ENCODE assay signal across 8 cellular contexts in genomic region chr3:156677120-156677479, GRCh38. TPM values are rescaled to one million over a fixed set of nuclear protein-coding genes. Genes with fewer than 3 reads are reported as not detected.
DNase-seq lines count a peak whose midpoint lies in the region; ATAC-seq, FAIRE-seq and TF ChIP-seq lines count a peak whose summit lies in the region.

No MANE protein-coding gene starts in this region.

- H3K79me2 ChIP-seq in PC-3 (ENCODE audit: low read length), result peaks cover 77% of the 10 kb centered on the region
- H3K79me2 ChIP-seq in parathyroid adenoma, result peaks cover 61% of the 10 kb centered on the region

- POLR2A ChIA-PET in PC-3 (lab: Charles Lee; ENCODE audit: unreplicated experiment), result no interaction called here

- no peaks in the 10 kb centered on the region for H3F3A ChIP-seq in PC-3 (ENCODE audit: low read length, unreplicated experiment)

- no peak for FAIRE-seq in bronchial epithelial cell (lab: Jason Lieb, UNC)

- H3K9ac ChIP-seq in PC-3 (ENCODE audit: low read length) (peak overlapping the region; percentile 96), parathyroid adenoma (peak overlapping the region; percentile 5)

- intact Hi-C loops in PC-3 (cut with micrococcal nuclease) (loop anchor here (10.0 kb wide), 1 partner anchor 218 kb away; no protein-coding TSS in a partner anchor), posterior cingulate gyrus (cut with DNase I) (loop anchor here (5.0 kb wide), 1 partner anchor 150 kb away; the partner anchor contains the start of gene LEKR1)

- H2AFZ ChIP-seq in PC-3 (ENCODE audit: low read length) (no peak overlapping the region), parathyroid adenoma (no peak overlapping the region)

- H3K27me3 ChIP-seq in PC-3 (ENCODE audit: low read length) (no peaks in the 10 kb centered on the region), bronchial epithelial cell (ENCODE audit: control insufficient read depth, insufficient read depth, low read length) (no peaks in the 10 kb centered on the region), parathyroid adenoma (ENCODE audit: control insufficient read depth, insufficient read depth, low read length) (no peaks in the 10 kb centered on the region)

- TF ChIP-seq CTCF in GM12864 (IDR thresholded peaks at IDR 0.05; ENCODE audit: low read depth, low read length, missing control alignments) (no peak), PC-3 (conservative IDR thresholded peaks at IDR 0.05; ENCODE audit: low read depth, low read length) (no peak), bronchial epithelial cell (IDR thresholded peaks at IDR 0.05; ENCODE audit: insufficient read depth, low read length, severe bottlenecking) (no peak), parathyroid adenoma (IDR thresholded peaks at IDR 0.05) (no peak)

- H3K36me3 ChIP-seq in PC-3 (ENCODE audit: low read depth, low read length) (peaks cover 52% of the 10 kb centered on the region), bronchial epithelial cell (ENCODE audit: control insufficient read depth, insufficient read depth, low read length) (peaks cover 7% of the 10 kb centered on the region), parathyroid adenoma (ENCODE audit: control insufficient read depth, insufficient read depth, low read length) (peaks cover 4% of the 10 kb centered on the region)

- peak overlapping the region; percentile 84; the same call in 1 of the 2 replicates for H3K4me3 ChIP-seq in GM12864 (ENCODE audit: low read depth, low read length)
- peak overlapping the region; percentile 96 for H3K4me3 ChIP-seq in PC-3 (ENCODE audit: low read length)
- peak overlapping the region; percentile 85 for H3K4me3 ChIP-seq in bronchial epithelial cell (ENCODE audit: low read depth, low read length)
- H3K4me3 ChIP-seq in parathyroid adenoma (ENCODE audit: low read depth, low read length), result peak overlapping the region; percentile 90

- DNase-seq in GM12864 (ENCODE audit: low read depth) (no peak), PC-3 (no peak), bronchial epithelial cell (ENCODE audit: low read depth) (no peak), GOT3 (lab: John Stamatoyannopoulos, UW) (no peak), NCI-H345 (lab: John Stamatoyannopoulos, UW) (no peak), posterior cingulate gyrus (no peak), activated gamma-delta T cell treated with Interleukin-2 at 50 U/mL for 16 hours (no peak)

- no peaks in the 10 kb centered on the region for H3K9me2 ChIP-seq in PC-3 (replicated peaks; ENCODE audit: low read length)

- H3K9me3 ChIP-seq in PC-3 (ENCODE audit: low read length), result no peaks in the 10 kb centered on the region
- H3K9me3 ChIP-seq in parathyroid adenoma (ENCODE audit: control insufficient read depth, low read length), result no peaks in the 10 kb centered on the region

- ATAC-seq in PC-3, result no peak

- H3K27ac ChIP-seq in PC-3 (ENCODE audit: low read length), result no peak overlapping the region
- H3K27ac ChIP-seq in parathyroid adenoma, result peak overlapping the region; percentile 99

- H4K20me1 ChIP-seq in PC-3 (ENCODE audit: low read length), result peaks cover 74% of the 10 kb centered on the region

- peak overlapping the region; percentile 92 for H3K4me2 ChIP-seq in PC-3 (ENCODE audit: low read length)
- H3K4me2 ChIP-seq in parathyroid adenoma (ENCODE audit: low read length), result peak overlapping the region; percentile 85

- peaks cover 65% of the 10 kb centered on the region for H3K4me1 ChIP-seq in PC-3 (ENCODE audit: insufficient read depth, low read length)
- H3K4me1 ChIP-seq in parathyroid adenoma, result peaks cover 7% of the 10 kb centered on the region

- no TSS peak for BruUV-seq in PC-3 (replicated peaks; lab: Mats Ljungman, UMichigan)

- CTCF ChIA-PET in PC-3 (lab: Charles Lee), result no interaction called here

RNA-seq across cellular contexts. Expression of gene TIPARP, which starts 2.7 kb away (rescaled TPM):
- total RNA-seq in PC-3 (2014; rRNA removed) (84.7 and 85.5 TPM in 2 replicates), bronchial epithelial cell (50.6 and 110 TPM in 2 replicates)
